In genomic region chr2:64173156-64174135, GRCh38 we compare ENCODE assay signal across 26 cellular contexts. TPM values are rescaled to one million over a fixed set of nuclear protein-coding genes. Genes with fewer than 3 reads are reported as not detected.
DNase-seq lines count a peak whose midpoint lies in the region; ATAC-seq, FAIRE-seq and TF ChIP-seq lines count a peak whose summit lies in the region.
"Had no signal": no experiment of that assay in that cellular context is flagged by ENCODE, and none has a peak within 500 bp of the region (broad histone marks: within the 10 kb centered on the region; RNA-seq: fewer than 3 reads in every experiment).

No MANE protein-coding gene starts in this region.

- H2BK12ac ChIP-seq in neuronal stem cell (ENCODE audit: low read length) = no peak overlapping the region

- H3K9me2 ChIP-seq in hepatocyte (replicated peaks; ENCODE audit: insufficient read depth) = no peaks in the 10 kb centered on the region

- no peak overlapping the region for H4K91ac ChIP-seq in neuronal stem cell (ENCODE audit: low read depth, low read length, poor library complexity)

- FAIRE-seq in GM12878 (lab: Jason Lieb, UNC) = no peak
- FAIRE-seq: urothelium cell line had no signal

- H3K79me1 ChIP-seq in neuronal stem cell (ENCODE audit: low read depth, low read length) = no peaks in the 10 kb centered on the region

- TF ChIP-seq POLR2A in GM12878 (IDR thresholded peaks at IDR 0.05; ENCODE audit: low read depth, low read length) = no peak

- H2BK120ac ChIP-seq in neuronal stem cell (ENCODE audit: low read depth, low read length) = no peak overlapping the region

- in situ Hi-C loops in GM12878 (cut with MboI) = no loop called here

- intact Hi-C loops in GM12878 (cut with micrococcal nuclease; ENCODE audit: unreplicated experiment) = no loop called here

- H4K20me1 ChIP-seq in GM12878 (ENCODE audit: control insufficient read depth, insufficient read depth) (no peaks in the 10 kb centered on the region; the same call in 1 of the 2 replicates), hepatocyte (ENCODE audit: insufficient read depth, poor library complexity, severe bottlenecking) (no peaks in the 10 kb centered on the region)

- no peak overlapping the region for H3K4ac ChIP-seq in neuronal stem cell (ENCODE audit: low read length)

- H3K23ac ChIP-seq in neuronal stem cell (ENCODE audit: low read depth, low read length, poor library complexity) = no peak overlapping the region

- ATAC-seq in HG03354 (IDR thresholded peaks at IDR 0.05; ENCODE audit: poor library complexity, severe bottlenecking, unreplicated experiment) (peak; percentile 58), GM12878 (peak; percentile 64)
- ATAC-seq: activated T-cell treated with anti-CD3 and anti-CD28 coated beads, Interleukin-2, amount 50 U/mL, for 72 hours; heart left ventricle; left colon; Right ventricle myocardium inferior; T-helper 17 cell had no signal

- no peak overlapping the region for H2BK15ac ChIP-seq in neuronal stem cell (ENCODE audit: low read length)

- H3K4me2 ChIP-seq in GM12878 (ENCODE audit: control insufficient read depth, insufficient read depth) (no peak overlapping the region), neuronal stem cell (ENCODE audit: insufficient read depth, low read length, poor library complexity, severe bottlenecking) (no peak overlapping the region), hepatocyte (no peak overlapping the region)
- H3K4me2 ChIP-seq: smooth muscle cell had no signal

- CTCF ChIA-PET in GM12878 (lab: Yijun Ruan, JAX) = interaction anchor here (0.6 to 1.8 kb wide), 8 partner anchors 9 to 154 kb away, joined by 3 to 6 read pairs (median 3); no protein-coding TSS in a partner anchor

- H3K4me1 ChIP-seq in GM12878 (ENCODE audit: control insufficient read depth, insufficient read depth, low read length) (peaks cover 7% of the 10 kb centered on the region; the same call in 1 of the 2 replicates), neuronal stem cell (ENCODE audit: control insufficient read depth in 2 of 2, insufficient read depth in 1 of 2, low read depth in 1 of 2, low read length in 2 of 2) (peaks cover 0 to 4% of the 10 kb centered on the region in 2 donors), hepatocyte (ENCODE audit: insufficient read depth) (peaks cover 10% of the 10 kb centered on the region)

- no peaks in the 10 kb centered on the region for H3K9me3 ChIP-seq in GM12878 (replicated peaks; ENCODE audit: control insufficient read depth, insufficient read depth, low read length)
- H3K9me3 ChIP-seq in neuronal stem cell (replicated peaks in 1 of 2; ENCODE audit: control insufficient read depth in 2 of 2, insufficient read depth in 1 of 2, low read depth in 1 of 2, low read length in 2 of 2) = no peaks in the 10 kb centered on the region
- no peaks in the 10 kb centered on the region for H3K9me3 ChIP-seq in hepatocyte (ENCODE audit: low read depth)
- H3K9me3 ChIP-seq: HAP-1, heart left ventricle had no signal

- no peak for TF ChIP-seq CTCF in GM12878 (IDR thresholded peaks at IDR 0.05 in 2 of 3, conservative IDR thresholded peaks at IDR 0.05 in 1 of 3; ENCODE audit: control insufficient read depth in 2 of 3, extremely low read depth in 1 of 3, insufficient read depth in 1 of 3, low read depth in 3 of 3, low read length in 3 of 3)
- TF ChIP-seq CTCF in hepatocyte (IDR thresholded peaks at IDR 0.05; ENCODE audit: poor library complexity) = no peak

- no peak for TF ChIP-seq RAD21 in GM12878 (IDR thresholded peaks at IDR 0.05; ENCODE audit: insufficient read depth, low read depth, low read length)

- no peak overlapping the region for H3K4me3 ChIP-seq in GM12878
- H3K4me3 ChIP-seq in neuronal stem cell (ENCODE audit: low read length in 2 of 2) = no peak overlapping the region
- H3K4me3 ChIP-seq in hepatocyte = no peak overlapping the region
- H3K4me3 ChIP-seq: HAP-1, heart left ventricle, smooth muscle cell had no signal

- H4K8ac ChIP-seq in neuronal stem cell (ENCODE audit: low read depth, low read length) = no peak overlapping the region

- H3K36me3 ChIP-seq in GM12878 (ENCODE audit: control insufficient read depth in 2 of 2, insufficient read depth in 2 of 2, low read length in 1 of 2) (no peaks in the 10 kb centered on the region), neuronal stem cell (replicated peaks in 1 of 2; ENCODE audit: control insufficient read depth in 2 of 2, insufficient read depth in 2 of 2, low read length in 2 of 2) (no peaks in the 10 kb centered on the region), hepatocyte (replicated peaks; ENCODE audit: insufficient read depth, low read depth) (no peaks in the 10 kb centered on the region)
- H3K36me3 ChIP-seq: HAP-1, heart left ventricle had no signal

- SMC1A ChIA-PET in GM12878 (lab: Charles Lee; ENCODE audit: uncharacterized antibody, unreplicated experiment) = interaction anchor here (0.7 to 4.2 kb wide), 19 partner anchors 8 to 144 kb away, joined by 3 to 15 read pairs (median 4); no protein-coding TSS in a partner anchor

- POLR2A ChIA-PET in GM12878 (lab: Charles Lee) = interaction anchor here (1.0 to 2.9 kb wide), 5 partner anchors 27 to 68 kb away, joined by 3 to 10 read pairs (median 3); no protein-coding TSS in a partner anchor

- no peak overlapping the region; the same call in 1 of the 2 replicates for H2AFZ ChIP-seq in GM12878 (ENCODE audit: control insufficient read depth, low read depth, low read length)
- H2AFZ ChIP-seq in neuronal stem cell (ENCODE audit: low read length) = no peak overlapping the region
- no peak overlapping the region for H2AFZ ChIP-seq in hepatocyte

- H3K27ac ChIP-seq in GM12878 (ENCODE audit: control insufficient read depth, insufficient read depth) (no peak overlapping the region), neuronal stem cell (replicated peaks; ENCODE audit: low read length) (no peak overlapping the region), hepatocyte (no peak overlapping the region)
- H3K27ac ChIP-seq: 22Rv1, C4-2B, heart left ventricle had no signal

- DNase-seq in DMS79 (lab: John Stamatoyannopoulos, UW) (peak; percentile 2), DMS79 treated with DMSO at 0.1 percent for 48 hours (lab: John Stamatoyannopoulos, UW) (no peak), GM12878 (ENCODE audit: low read depth, low spot score) (no peak), neuronal stem cell (ENCODE audit: low spot score) (no peak), SHP77 treated with DMSO at 0.1 percent for 48 hours (lab: John Stamatoyannopoulos, UW) (no peak), iPS-NIHi11 (ENCODE audit: low spot score) (no peak), hepatocyte (ENCODE audit: low spot score) (no peak)
- DNase-seq: activated CD4-positive, alpha-beta T cell treated with anti-CD3 and anti-CD28 coated beads, Interleukin-2, amount 50 U/mL, for 4 hours; activated T-cell treated with anti-CD3 and anti-CD28 coated beads, Interleukin-2, amount 50 U/mL, for 72 hours; dermis blood vessel endothelial cell; foreskin melanocyte; heart left ventricle; left colon; NCI-H1048; NCI-H1694 treated with DMSO at 0.1 percent for 48 hours; NCI-H2171; NK-92 treated with Interleukin-12 subunit alpha and Interleukin-12 subunit beta, amount 100 ng/mL, for 24 hours; stimulated activated naive CD4-positive, alpha-beta T cell treated with Interleukin-2 at 50 U/mL for 16 hours; T-helper 17 cell had no signal

- TF ChIP-seq EP300 in GM12878 (IDR thresholded peaks at IDR 0.05; ENCODE audit: borderline replicate concordance in 1 of 2, control insufficient read depth in 1 of 2, low read depth in 2 of 2, low read length in 2 of 2) = no peak

- H3K27me3 ChIP-seq in GM12878 (replicated peaks in 1 of 2; ENCODE audit: control insufficient read depth in 2 of 2, insufficient read depth in 2 of 2, low read length in 1 of 2) (no peaks in the 10 kb centered on the region), neuronal stem cell (ENCODE audit: control insufficient read depth in 3 of 3, insufficient read depth in 3 of 3, low read depth in 1 of 3, low read length in 3 of 3) (no peaks in the 10 kb centered on the region), hepatocyte (no peaks in the 10 kb centered on the region)
- H3K27me3 ChIP-seq: heart left ventricle had no signal

- H3K14ac ChIP-seq in neuronal stem cell (ENCODE audit: low read length) = no peak overlapping the region

- peak overlapping the region; percentile 86 for H3K18ac ChIP-seq in neuronal stem cell (ENCODE audit: low read length)

- WGBS in GM12878 (ENCODE audit: insufficient coverage, insufficient replicate concordance, low lambda C conversion rate, missing lambda C conversion rate) = 62% methylated on average over 5 of the region's 5 CpGs
- no CpG with 5 or more reads among the region's 5 CpGs for WGBS in neuronal stem cell (ENCODE audit: extremely low coverage in 2 of 2, insufficient read length in 2 of 2, insufficient replicate concordance in 1 of 2), 2 donors
- 57% methylated on average over 5 of the region's 5 CpGs for WGBS in hepatocyte (ENCODE audit: low lambda C conversion rate, missing lambda C conversion rate)

- H3K79me2 ChIP-seq in GM12878 (ENCODE audit: control insufficient read depth, insufficient read depth, low read length) = no peaks in the 10 kb centered on the region
- no peaks in the 10 kb centered on the region for H3K79me2 ChIP-seq in hepatocyte

- no TSS peak for BruUV-seq in GM12878 (replicated peaks; lab: Mats Ljungman, UMichigan)

- RAD21 ChIA-PET in GM12878 (lab: Charles Lee; ENCODE audit: unreplicated experiment) = interaction anchor here (0.8 to 2.6 kb wide), 4 partner anchors 13 to 154 kb away, joined by 3 to 10 read pairs (median 3); no protein-coding TSS in a partner anchor

- H3K9ac ChIP-seq in GM12878 (ENCODE audit: control insufficient read depth, insufficient read depth, low read length) = no peak overlapping the region
- H3K9ac ChIP-seq in neuronal stem cell (ENCODE audit: low read depth, low read length, poor library complexity) = no peak overlapping the region

- H2BK5ac ChIP-seq in neuronal stem cell (ENCODE audit: low read length) = no peak overlapping the region

- no peak overlapping the region for H2AK5ac ChIP-seq in neuronal stem cell (ENCODE audit: low read depth, low read length)

RNA-seq across cellular contexts. Expression of gene PELI1, which starts 29.2 kb away (rescaled TPM):
- 104 and 128 TPM in 2 replicates for total RNA-seq in GM12878 (2013; cell fraction: nucleolus; rRNA removed)
- total RNA-seq in GM12878 (2014; rRNA removed) (40.7 and 46.1 TPM in 2 replicates), GM12878 (2014; rRNA removed; fragmentation: Illumina TruSeq; extraction: Trizol) (32.9 and 33.9 TPM in 2 replicates), GM12878 (2021) (54.6 and 55.4 TPM in 2 replicates), hepatocyte (60.0 and 62.9 TPM in 2 replicates)
- 19.2 TPM for polyA plus RNA-seq in GM12878 (2011; ENCODE audit: low read depth)
- polyA plus RNA-seq in GM12878 (2011; rRNA removed) (92.0 and 137 TPM in 2 replicates), GM12878 (2014; fragmentation: Illumina TruSeq; extraction: Trizol) (38.9 and 47.6 TPM in 2 replicates), GM12878 (2014; fragmentation: Nextera tagmentation; extraction: Ambion mirVana) (10 to 100 TPM; 12.1 to 13.2 TPM), GM12878 (2014; rRNA removed) (35.0 and 36.7 TPM in 2 replicates), GM12878 (2016; fragmentation: Nextera tagmentation; extraction: Ambion mirVana) (10 to 100 TPM; 43.9 to 45.3 TPM), hepatocyte (30.5 and 32.6 TPM in 2 replicates)
- polyA plus RNA-seq in GM12878 (2011; cell fraction: cytosol; rRNA removed) = 36.5 and 40.9 TPM in 2 replicates
- 48.4 and 49.6 TPM in 2 replicates for polyA plus RNA-seq in GM12878 (2011; cell fraction: nucleus; rRNA removed)
- 24.6 and 25.7 TPM in 2 replicates for polyA plus RNA-seq in GM12878 (2012)
- polyA minus RNA-seq in GM12878 (2011; rRNA and poly(A)+ RNA removed) = 60.6 and 77.2 TPM in 2 replicates
- 25.8 and 30.8 TPM in 2 replicates for polyA minus RNA-seq in GM12878 (2011; cell fraction: cytosol; rRNA and poly(A)+ RNA removed)
- polyA minus RNA-seq in GM12878 (2011; cell fraction: nucleus; rRNA and poly(A)+ RNA removed) = 71.6 and 122 TPM in 2 replicates
- polyA plus RNA-seq in neuronal stem cell (2013, experiment 1 of 2) = 28.6 TPM
- polyA plus RNA-seq in neuronal stem cell (2013, experiment 2 of 2) = 28.9 TPM
